In the genomic region with DNA sequence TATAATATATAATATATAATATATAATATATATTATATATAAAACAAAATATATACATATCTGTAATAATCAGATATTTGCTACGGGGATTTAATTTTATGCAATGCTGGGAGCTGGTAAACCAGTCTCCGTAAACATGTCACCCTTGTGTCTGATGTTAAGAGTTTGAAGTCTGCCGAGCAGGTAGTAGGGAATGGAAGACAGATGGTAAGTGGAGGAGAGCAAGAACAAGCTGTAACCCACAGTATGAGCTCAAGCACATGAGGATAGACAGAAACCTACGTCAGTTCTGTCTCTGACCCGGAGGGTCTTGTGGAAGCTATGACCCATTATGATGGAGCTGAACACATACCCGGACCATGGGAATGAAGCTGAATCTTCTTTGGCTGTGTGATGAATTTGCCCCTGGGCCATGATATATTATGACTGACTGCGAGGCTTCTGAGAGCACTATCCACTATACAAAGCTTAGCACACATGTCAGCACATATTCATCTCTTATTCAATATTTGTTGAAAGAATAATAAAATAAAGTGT, we compare ENCODE assay signal across 2 cellular contexts.
TF ChIP-seq lines count a peak whose summit lies in the region.

No MANE protein-coding gene starts in this region.

TF ChIP-seq in SK-N-SH, 30 proteins besides CTCF, POLR2A, EP300 and RAD21 (continued from another document):
- TF ChIP-seq MAX (IDR thresholded peaks at IDR 0.05; ENCODE audit: low read depth) (no peak), RFX5 (IDR thresholded peaks at IDR 0.05; ENCODE audit: low read length) (no peak), TEAD4 (IDR thresholded peaks at IDR 0.05; ENCODE audit: borderline replicate concordance, insufficient read depth) (no peak), ELF1 (IDR thresholded peaks at IDR 0.05) (no peak)
- TF ChIP-seq, protein P1, sequence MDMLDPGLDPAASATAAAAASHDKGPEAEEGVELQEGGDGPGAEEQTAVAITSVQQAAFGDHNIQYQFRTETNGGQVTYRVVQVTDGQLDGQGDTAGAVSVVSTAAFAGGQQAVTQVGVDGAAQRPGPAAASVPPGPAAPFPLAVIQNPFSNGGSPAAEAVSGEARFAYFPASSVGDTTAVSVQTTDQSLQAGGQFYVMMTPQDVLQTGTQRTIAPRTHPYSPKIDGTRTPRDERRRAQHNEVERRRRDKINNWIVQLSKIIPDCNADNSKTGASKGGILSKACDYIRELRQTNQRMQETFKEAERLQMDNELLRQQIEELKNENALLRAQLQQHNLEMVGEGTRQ (IDR thresholded peaks at IDR 0.05; ENCODE audit: borderline replicate concordance, low read depth, low read length), result no peak

TF ChIP-seq in HCT116, 20 proteins besides CTCF, POLR2A, EP300 and RAD21 (continued from another document):
- TF ChIP-seq MAX (IDR thresholded peaks at IDR 0.05) (no peak), JUND (IDR thresholded peaks at IDR 0.05) (no peak), SP1 (IDR thresholded peaks at IDR 0.05; ENCODE audit: low read depth) (no peak), EZH2phosphoT487 (IDR thresholded peaks at IDR 0.05; ENCODE audit: borderline replicate concordance) (no peak), YY1 (IDR thresholded peaks at IDR 0.05; ENCODE audit: extremely low read depth, insufficient replicate concordance, low read depth, low read length) (no peak), ELF1 (IDR thresholded peaks at IDR 0.05; ENCODE audit: borderline replicate concordance, low read depth) (no peak), CEBPB (IDR thresholded peaks at IDR 0.05; ENCODE audit: low read depth) (no peak), ZNF274 (IDR thresholded peaks at IDR 0.05; ENCODE audit: low read depth, low read length) (no peak)
- TF ChIP-seq, protein P2, sequence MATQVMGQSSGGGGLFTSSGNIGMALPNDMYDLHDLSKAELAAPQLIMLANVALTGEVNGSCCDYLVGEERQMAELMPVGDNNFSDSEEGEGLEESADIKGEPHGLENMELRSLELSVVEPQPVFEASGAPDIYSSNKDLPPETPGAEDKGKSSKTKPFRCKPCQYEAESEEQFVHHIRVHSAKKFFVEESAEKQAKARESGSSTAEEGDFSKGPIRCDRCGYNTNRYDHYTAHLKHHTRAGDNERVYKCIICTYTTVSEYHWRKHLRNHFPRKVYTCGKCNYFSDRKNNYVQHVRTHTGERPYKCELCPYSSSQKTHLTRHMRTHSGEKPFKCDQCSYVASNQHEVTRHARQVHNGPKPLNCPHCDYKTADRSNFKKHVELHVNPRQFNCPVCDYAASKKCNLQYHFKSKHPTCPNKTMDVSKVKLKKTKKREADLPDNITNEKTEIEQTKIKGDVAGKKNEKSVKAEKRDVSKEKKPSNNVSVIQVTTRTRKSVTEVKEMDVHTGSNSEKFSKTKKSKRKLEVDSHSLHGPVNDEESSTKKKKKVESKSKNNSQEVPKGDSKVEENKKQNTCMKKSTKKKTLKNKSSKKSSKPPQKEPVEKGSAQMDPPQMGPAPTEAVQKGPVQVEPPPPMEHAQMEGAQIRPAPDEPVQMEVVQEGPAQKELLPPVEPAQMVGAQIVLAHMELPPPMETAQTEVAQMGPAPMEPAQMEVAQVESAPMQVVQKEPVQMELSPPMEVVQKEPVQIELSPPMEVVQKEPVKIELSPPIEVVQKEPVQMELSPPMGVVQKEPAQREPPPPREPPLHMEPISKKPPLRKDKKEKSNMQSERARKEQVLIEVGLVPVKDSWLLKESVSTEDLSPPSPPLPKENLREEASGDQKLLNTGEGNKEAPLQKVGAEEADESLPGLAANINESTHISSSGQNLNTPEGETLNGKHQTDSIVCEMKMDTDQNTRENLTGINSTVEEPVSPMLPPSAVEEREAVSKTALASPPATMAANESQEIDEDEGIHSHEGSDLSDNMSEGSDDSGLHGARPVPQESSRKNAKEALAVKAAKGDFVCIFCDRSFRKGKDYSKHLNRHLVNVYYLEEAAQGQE (IDR thresholded peaks at IDR 0.05; ENCODE audit: low read depth), result no peak
- TF ChIP-seq, protein P3, sequence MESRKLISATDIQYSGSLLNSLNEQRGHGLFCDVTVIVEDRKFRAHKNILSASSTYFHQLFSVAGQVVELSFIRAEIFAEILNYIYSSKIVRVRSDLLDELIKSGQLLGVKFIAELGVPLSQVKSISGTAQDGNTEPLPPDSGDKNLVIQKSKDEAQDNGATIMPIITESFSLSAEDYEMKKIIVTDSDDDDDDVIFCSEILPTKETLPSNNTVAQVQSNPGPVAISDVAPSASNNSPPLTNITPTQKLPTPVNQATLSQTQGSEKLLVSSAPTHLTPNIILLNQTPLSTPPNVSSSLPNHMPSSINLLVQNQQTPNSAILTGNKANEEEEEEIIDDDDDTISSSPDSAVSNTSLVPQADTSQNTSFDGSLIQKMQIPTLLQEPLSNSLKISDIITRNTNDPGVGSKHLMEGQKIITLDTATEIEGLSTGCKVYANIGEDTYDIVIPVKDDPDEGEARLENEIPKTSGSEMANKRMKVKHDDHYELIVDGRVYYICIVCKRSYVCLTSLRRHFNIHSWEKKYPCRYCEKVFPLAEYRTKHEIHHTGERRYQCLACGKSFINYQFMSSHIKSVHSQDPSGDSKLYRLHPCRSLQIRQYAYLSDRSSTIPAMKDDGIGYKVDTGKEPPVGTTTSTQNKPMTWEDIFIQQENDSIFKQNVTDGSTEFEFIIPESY (IDR thresholded peaks at IDR 0.05; ENCODE audit: extremely low read depth, insufficient replicate concordance, low read length), result no peak
